ENCODE assay signal across 28 cellular contexts in genomic region chr2:15715596-15715995, GRCh38.
"Had no signal": no experiment of that assay in that cellular context is flagged by ENCODE, and none has a peak within 500 bp of the region (broad histone marks: within the 10 kb centered on the region; RNA-seq: fewer than 3 reads in every experiment).

No MANE protein-coding gene starts in this region.

- H3K27me3 Mint-ChIP-seq: natural killer cell treated with Interleukin-12 subunit alpha and Interleukin-12 subunit beta and Interleukin-15 and Interleukin-18, amount 100 ng/mL, for 72 hours had no signal

- H3K4me1 Mint-ChIP-seq: naive thymus-derived CD4-positive, alpha-beta T cell; stimulated activated effector memory CD8-positive, alpha-beta T cell treated with anti-CD3 and anti-CD28 coated beads, Interleukin-12 subunit alpha, Interleukin-12 subunit beta, amount 100 ng/mL, for 72 hours had no signal

- H3K9ac ChIP-seq: parathyroid adenoma had no signal

- ATAC-seq: naive thymus-derived CD4-positive, alpha-beta T cell; natural killer cell treated with Interleukin-12 subunit alpha and Interleukin-12 subunit beta and Interleukin-15 and Interleukin-18, amount 100 ng/mL, for 72 hours; psoas muscle; right cardiac atrium; right lobe of liver; stimulated activated effector memory CD8-positive, alpha-beta T cell treated with anti-CD3 and anti-CD28 coated beads, Interleukin-12 subunit alpha, Interleukin-12 subunit beta, amount 100 ng/mL, for 72 hours had no signal

- H2AFZ ChIP-seq: parathyroid adenoma had no signal

- H3K79me2 ChIP-seq: parathyroid adenoma had no signal

- H3K4me1 ChIP-seq: parathyroid adenoma, psoas muscle, right lobe of liver, sigmoid colon, stomach, thyroid gland, tibial nerve, upper lobe of left lung, vagina had no signal

- H3K27ac ChIP-seq: ovary, parathyroid adenoma, psoas muscle, right lobe of liver, sigmoid colon, stomach, thoracic aorta, thyroid gland, tibial nerve, upper lobe of left lung, vagina had no signal

- H3K9me3 Mint-ChIP-seq: natural killer cell treated with Interleukin-12 subunit alpha and Interleukin-12 subunit beta and Interleukin-15 and Interleukin-18, amount 100 ng/mL, for 72 hours; neural crest cell; stimulated activated effector memory CD8-positive, alpha-beta T cell treated with anti-CD3 and anti-CD28 coated beads, Interleukin-12 subunit alpha, Interleukin-12 subunit beta, amount 100 ng/mL, for 72 hours; stimulated activated naive CD8-positive, alpha-beta T cell treated with anti-CD3 and anti-CD28 coated beads, Interleukin-15, Interleukin-2, amounts not matched to agents 100 ng/mL and 50 ng/mL, for 24 hours had no signal

- H3K9me3 ChIP-seq: ovary, psoas muscle, right lobe of liver, sigmoid colon, stomach, thoracic aorta, thyroid gland, tibial nerve, upper lobe of left lung, vagina had no signal

- H3K4me3 Mint-ChIP-seq: naive thymus-derived CD4-positive, alpha-beta T cell; natural killer cell treated with Interleukin-12 subunit alpha and Interleukin-12 subunit beta and Interleukin-15 and Interleukin-18, amount 100 ng/mL, for 72 hours; nephron progenitor cell; neural crest cell; stimulated activated effector memory CD8-positive, alpha-beta T cell treated with anti-CD3 and anti-CD28 coated beads, Interleukin-12 subunit alpha, Interleukin-12 subunit beta, amount 100 ng/mL, for 72 hours; stimulated activated naive B cell treated with anti-CD40 and anti-IgM and Interleukin-4, amounts not matched to agents 10 μg/mL and 1 μg/mL and 100 μg/mL, for 72 hours; stimulated activated naive CD8-positive, alpha-beta T cell treated with anti-CD3 and anti-CD28 coated beads, Interleukin-15, Interleukin-2, amounts not matched to agents 100 ng/mL and 50 ng/mL, for 24 hours had no signal

- H3K27me3 ChIP-seq: ovary, right lobe of liver, sigmoid colon, stomach, thyroid gland, tibial nerve, upper lobe of left lung, vagina had no signal

- DNase-seq: naive thymus-derived CD4-positive, alpha-beta T cell; nephron progenitor cell; occipital lobe; ovary; psoas muscle; right cardiac atrium; right lobe of liver; sigmoid colon; small intestine; stimulated activated CD4-positive, alpha-beta T cell treated with anti-CD3 and anti-CD28 coated beads, Interleukin-15, amount 100 ng/mL, for 24 hours; stimulated activated CD4-positive, alpha-beta T cell treated with anti-CD3 and anti-CD28 coated beads, Interleukin-2, amount 100 ng/mL, for 24 hours; stimulated activated CD4-positive, alpha-beta T cell treated with anti-CD3 and anti-CD28 coated beads, Interleukin-2, amount 100 ng/mL, for 48 hours; stimulated activated CD4-positive, alpha-beta T cell treated with anti-CD3 and anti-CD28 coated beads, Interleukin-4, amount 100 ng/mL, for 24 hours; stimulated activated naive B cell treated with anti-CD40 and anti-IgM and Interleukin-4, amounts not matched to agents 10 μg/mL and 1 μg/mL and 100 μg/mL, for 72 hours; stimulated activated naive CD4-positive, alpha-beta T cell treated with Interleukin-2 at 50 U/mL for 16 hours; stomach; thyroid gland; trophoblast cell; upper lobe of left lung had no signal

- H3K36me3 ChIP-seq: ovary, right lobe of liver, sigmoid colon, stomach, thoracic aorta, thyroid gland, tibial nerve, upper lobe of left lung, vagina had no signal

- H3K36me3 Mint-ChIP-seq: naive thymus-derived CD4-positive, alpha-beta T cell; natural killer cell treated with Interleukin-12 subunit alpha and Interleukin-12 subunit beta and Interleukin-15 and Interleukin-18, amount 100 ng/mL, for 72 hours; stimulated activated effector memory CD8-positive, alpha-beta T cell treated with anti-CD3 and anti-CD28 coated beads, Interleukin-12 subunit alpha, Interleukin-12 subunit beta, amount 100 ng/mL, for 72 hours; stimulated activated naive B cell treated with anti-CD40 and anti-IgM and Interleukin-4, amounts not matched to agents 10 μg/mL and 1 μg/mL and 100 μg/mL, for 72 hours had no signal

- H3K27ac Mint-ChIP-seq: natural killer cell treated with Interleukin-12 subunit alpha and Interleukin-12 subunit beta and Interleukin-15 and Interleukin-18, amount 100 ng/mL, for 72 hours; nephron progenitor cell; progenitor cell of endocrine pancreas; stimulated activated effector memory CD8-positive, alpha-beta T cell treated with anti-CD3 and anti-CD28 coated beads, Interleukin-12 subunit alpha, Interleukin-12 subunit beta, amount 100 ng/mL, for 72 hours; stimulated activated naive B cell treated with anti-CD40 and anti-IgM and Interleukin-4, amounts not matched to agents 10 μg/mL and 1 μg/mL and 100 μg/mL, for 72 hours; stimulated activated naive CD8-positive, alpha-beta T cell treated with anti-CD3 and anti-CD28 coated beads, Interleukin-15, Interleukin-2, amounts not matched to agents 100 ng/mL and 50 ng/mL, for 24 hours had no signal

- H3K4me3 ChIP-seq: ovary, psoas muscle, right lobe of liver, sigmoid colon, stomach, thoracic aorta, thyroid gland, tibial nerve, upper lobe of left lung, vagina had no signal
